15 cellular contexts compared by ENCODE assay signal in the genomic region with DNA sequence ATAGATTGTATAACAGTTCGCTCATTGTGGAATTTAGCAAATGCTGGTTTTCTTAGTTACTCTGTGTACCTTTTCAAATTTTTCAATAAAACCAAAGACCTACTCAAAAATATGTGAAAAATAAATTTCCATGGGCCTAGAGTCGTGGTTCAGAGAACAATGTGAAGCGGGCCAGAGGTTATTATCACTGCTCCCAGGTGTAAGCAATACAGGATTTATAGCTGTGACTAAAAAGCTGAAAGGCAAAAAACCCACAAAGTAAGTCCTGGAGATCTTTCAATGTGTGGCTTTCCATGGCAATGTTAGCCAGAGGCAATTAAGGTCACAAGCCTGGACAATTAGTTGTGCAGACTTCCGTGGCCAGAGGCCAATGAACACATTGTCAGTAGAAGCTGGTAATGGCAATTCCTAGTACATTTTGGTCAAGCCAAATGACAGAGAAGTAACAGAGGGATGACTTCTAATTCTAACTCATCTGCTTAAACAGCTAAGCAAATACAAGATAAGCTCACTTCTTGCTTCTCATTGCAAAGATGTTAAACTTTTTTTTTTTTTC.
DNase-seq lines count a peak whose midpoint lies in the region; ATAC-seq, FAIRE-seq and TF ChIP-seq lines count a peak whose summit lies in the region.
"Had no signal": no experiment of that assay in that cellular context is flagged by ENCODE, and none has a peak within 500 bp of the region (broad histone marks: within the 10 kb centered on the region; RNA-seq: fewer than 3 reads in every experiment).

No MANE protein-coding gene starts in this region.

- H3K4me2 ChIP-seq in hepatocyte (no peak overlapping the region), HepG2 (ENCODE audit: low read depth, low read length) (no peak overlapping the region)

- TF ChIP-seq EP300 in HepG2 (IDR thresholded peaks at IDR 0.05; ENCODE audit: low read depth in 2 of 2, low read length in 2 of 2) (no peak), HepG2 (CRISPR knock-in tag; IDR thresholded peaks at IDR 0.05; ENCODE audit: borderline replicate concordance) (no peak)

- H3K36me3 ChIP-seq in prostate gland: no peaks in the 10 kb centered on the region
- no peaks in the 10 kb centered on the region for H3K36me3 ChIP-seq in hepatocyte (replicated peaks; ENCODE audit: insufficient read depth, low read depth)
- no peaks in the 10 kb centered on the region for H3K36me3 ChIP-seq in HepG2 (replicated peaks in 1 of 2; ENCODE audit: control insufficient read depth in 1 of 2, insufficient read depth in 2 of 2, low read length in 2 of 2)

- H2AFZ ChIP-seq in hepatocyte: no peak overlapping the region
- no peak overlapping the region for H2AFZ ChIP-seq in HepG2 (ENCODE audit: low read length)
- H2AFZ ChIP-seq: parathyroid adenoma had no signal

- H3K27ac Mint-ChIP-seq in activated naive CD4-positive, alpha-beta T cell treated with anti-CD3 and anti-CD28 coated beads, Interleukin-2, amount 10 ng/mL, durations not matched to agents 7 days and 5 days: no peak overlapping the region
- H3K27ac Mint-ChIP-seq: CD8-positive, alpha-beta T cell; mesothelial cell of epicardium; stimulated activated memory B cell treated with anti-CD40 and anti-IgM and Interleukin-4, amounts not matched to agents 10 μg/mL and 1 μg/mL and 100 μg/mL, for 72 hours had no signal

- ATAC-seq in HepG2: no peak
- ATAC-seq: CD8-positive, alpha-beta T cell; stimulated activated memory B cell treated with anti-CD40 and anti-IgM and Interleukin-4, amounts not matched to agents 10 μg/mL and 1 μg/mL and 100 μg/mL, for 72 hours had no signal

- H3K9me2 ChIP-seq in hepatocyte (replicated peaks; ENCODE audit: insufficient read depth): no peaks in the 10 kb centered on the region

- peaks cover 5% of the 10 kb centered on the region for H3K9me3 Mint-ChIP-seq in activated naive CD4-positive, alpha-beta T cell treated with anti-CD3 and anti-CD28 coated beads, Interleukin-2, amount 10 ng/mL, durations not matched to agents 7 days and 5 days
- H3K9me3 Mint-ChIP-seq: CD8-positive, alpha-beta T cell; stimulated activated memory B cell treated with anti-CD40 and anti-IgM and Interleukin-4, amounts not matched to agents 10 μg/mL and 1 μg/mL and 100 μg/mL, for 72 hours had no signal

- intact Hi-C loops in prostate gland (cut with DNase I) (no loop called here), HepG2 (cut with micrococcal nuclease; ENCODE audit: unreplicated experiment) (no loop called here)

- no peak for FAIRE-seq in HepG2 (lab: Jason Lieb, UNC)

- CTCF ChIA-PET in HepG2 (lab: Yijun Ruan, JAX; ENCODE audit: low intra/inter-chr PET ratio, low total read pairs): no interaction called here
- CTCF ChIA-PET in activated naive CD4-positive, alpha-beta T cell treated with anti-CD3 and anti-CD28 coated beads, Interleukin-2, amount 10 ng/mL, durations not matched to agents 7 days and 5 days (lab: Charles Lee): interaction anchor here (0.6 kb wide), 1 partner anchor 530 kb away, joined by 5 read pairs; no protein-coding TSS in a partner anchor

- in situ Hi-C loops in GM13977 (cut with MboI; ENCODE audit: low pct_unique_long_range_greater_than_20kb, low sequenced_read_pairs, unreplicated experiment) (no loop called here), HepG2 (cut with HindIII; ENCODE audit: extremely low pct_ligation_motif_present, low pct_unique_long_range_greater_than_20kb) (no loop called here)

- 39% methylated on average over 4 of the region's 4 CpGs for WGBS in prostate gland
- 87% methylated on average over 4 of the region's 4 CpGs for WGBS in hepatocyte (ENCODE audit: low lambda C conversion rate, missing lambda C conversion rate)
- WGBS in HepG2 (ENCODE audit: low lambda C conversion rate): 5% methylated on average over 4 of the region's 4 CpGs

- H3K79me2 ChIP-seq in hepatocyte: no peaks in the 10 kb centered on the region
- no peaks in the 10 kb centered on the region for H3K79me2 ChIP-seq in HepG2 (ENCODE audit: insufficient read depth, low read length)
- H3K79me2 ChIP-seq: parathyroid adenoma had no signal

- no peaks in the 10 kb centered on the region for H3K4me1 ChIP-seq in prostate gland (replicated peaks)
- H3K4me1 ChIP-seq in hepatocyte (ENCODE audit: insufficient read depth): no peaks in the 10 kb centered on the region
- no peaks in the 10 kb centered on the region for H3K4me1 ChIP-seq in HepG2 (ENCODE audit: insufficient read depth, low read length)
- H3K4me1 ChIP-seq: parathyroid adenoma had no signal

- H3K27me3 Mint-ChIP-seq in activated naive CD4-positive, alpha-beta T cell treated with anti-CD3 and anti-CD28 coated beads, Interleukin-2, amount 10 ng/mL, durations not matched to agents 7 days and 5 days: no peaks in the 10 kb centered on the region
- H3K27me3 Mint-ChIP-seq: stimulated activated memory B cell treated with anti-CD40 and anti-IgM and Interleukin-4, amounts not matched to agents 10 μg/mL and 1 μg/mL and 100 μg/mL, for 72 hours had no signal

- H3K27ac ChIP-seq in epithelial cell of prostate (peak overlapping the region; percentile 97), prostate gland (no peak overlapping the region), hepatocyte (no peak overlapping the region), HepG2 (ENCODE audit: extremely low read length, insufficient read depth, low read length) (no peak overlapping the region)
- H3K27ac ChIP-seq: parathyroid adenoma had no signal

- H3K4me1 Mint-ChIP-seq in activated naive CD4-positive, alpha-beta T cell treated with anti-CD3 and anti-CD28 coated beads, Interleukin-2, amount 10 ng/mL, durations not matched to agents 7 days and 5 days: no peaks in the 10 kb centered on the region
- H3K4me1 Mint-ChIP-seq: mesothelial cell of epicardium; stimulated activated memory B cell treated with anti-CD40 and anti-IgM and Interleukin-4, amounts not matched to agents 10 μg/mL and 1 μg/mL and 100 μg/mL, for 72 hours had no signal

- DNase-seq in EH (ENCODE audit: low read depth) (peak; percentile 86), NCI-H69 (lab: John Stamatoyannopoulos, UW) (peak; percentile 50), epithelial cell of prostate (ENCODE audit: low read depth, low spot score) (peak; percentile 48), prostate gland (ENCODE audit: low spot score) (peak; percentile 14), hepatocyte (ENCODE audit: low spot score) (no peak), GM13977 (ENCODE audit: low spot score) (no peak), HepG2 (ENCODE audit: low spot score) (no peak)
- DNase-seq in activated naive CD4-positive, alpha-beta T cell treated with anti-CD3 and anti-CD28 coated beads, Interleukin-2, amount 10 ng/mL, durations not matched to agents 7 days and 5 days: no peak
- DNase-seq: activated CD8-positive, alpha-beta memory T cell treated with anti-CD3 and anti-CD28 coated beads, Interleukin-2, amount 50 U/mL, for 4 hours; CD8-positive, alpha-beta T cell; NCI-H1092 treated with DMSO at 0.1 percent for 48 hours; NCI-H510A had no signal

- H3K9me3 ChIP-seq in prostate gland (no peaks in the 10 kb centered on the region), hepatocyte (ENCODE audit: low read depth) (no peaks in the 10 kb centered on the region), HepG2 (ENCODE audit: low read length) (no peaks in the 10 kb centered on the region)

- H3K27me3 ChIP-seq in prostate gland (replicated peaks; ENCODE audit: insufficient read depth): no peaks in the 10 kb centered on the region
- H3K27me3 ChIP-seq in hepatocyte: no peaks in the 10 kb centered on the region
- no peaks in the 10 kb centered on the region for H3K27me3 ChIP-seq in HepG2 (ENCODE audit: control insufficient read depth in 1 of 2, insufficient read depth in 2 of 2, low read length in 2 of 2)

- TF ChIP-seq POLR2A in prostate gland (IDR thresholded peaks at IDR 0.05): no peak
- no peak for TF ChIP-seq POLR2A in HepG2 (IDR thresholded peaks at IDR 0.05; ENCODE audit: insufficient read depth in 1 of 2, low read depth in 2 of 2, low read length in 2 of 2)

- H3K4me3 ChIP-seq in prostate gland (no peak overlapping the region), hepatocyte (no peak overlapping the region), HepG2 (replicated peaks in 1 of 3; ENCODE audit: insufficient read depth in 1 of 3, low read depth in 2 of 3, low read length in 3 of 3) (no peak overlapping the region)

- TF ChIP-seq CTCF in prostate gland (IDR thresholded peaks at IDR 0.05) (no peak), hepatocyte (IDR thresholded peaks at IDR 0.05; ENCODE audit: poor library complexity) (no peak), GM13977 (IDR thresholded peaks at IDR 0.05; ENCODE audit: extremely low read depth, insufficient read depth, missing control alignments) (no peak), HepG2 (CRISPR knock-in tag; IDR thresholded peaks at IDR 0.05) (no peak)

- H3K36me3 Mint-ChIP-seq in activated naive CD4-positive, alpha-beta T cell treated with anti-CD3 and anti-CD28 coated beads, Interleukin-2, amount 10 ng/mL, durations not matched to agents 7 days and 5 days: no peaks in the 10 kb centered on the region
- H3K36me3 Mint-ChIP-seq: CD8-positive, alpha-beta T cell; mesothelial cell of epicardium; stimulated activated memory B cell treated with anti-CD40 and anti-IgM and Interleukin-4, amounts not matched to agents 10 μg/mL and 1 μg/mL and 100 μg/mL, for 72 hours had no signal

- TF ChIP-seq RAD21 in HepG2 (CRISPR knock-in tag; IDR thresholded peaks at IDR 0.05): no peak

- H4K20me1 ChIP-seq in hepatocyte (ENCODE audit: insufficient read depth, poor library complexity, severe bottlenecking) (no peaks in the 10 kb centered on the region), HepG2 (ENCODE audit: insufficient read depth, low read length) (no peaks in the 10 kb centered on the region)

- H3K9ac ChIP-seq in HepG2 (ENCODE audit: insufficient read depth, low read depth, low read length): no peak overlapping the region
- H3K9ac ChIP-seq: parathyroid adenoma had no signal

- POLR2A ChIA-PET in HepG2 (lab: Yijun Ruan, JAX): no interaction called here

- H3K4me3 Mint-ChIP-seq in activated naive CD4-positive, alpha-beta T cell treated with anti-CD3 and anti-CD28 coated beads, Interleukin-2, amount 10 ng/mL, durations not matched to agents 7 days and 5 days: no peak overlapping the region
- H3K4me3 Mint-ChIP-seq: CD8-positive, alpha-beta T cell; mesothelial cell of epicardium; stimulated activated memory B cell treated with anti-CD40 and anti-IgM and Interleukin-4, amounts not matched to agents 10 μg/mL and 1 μg/mL and 100 μg/mL, for 72 hours had no signal

- BruUV-seq in HepG2 (replicated peaks; lab: Mats Ljungman, UMichigan): no TSS peak

TF ChIP-seq in HepG2, 621 proteins besides CTCF, POLR2A, EP300 and RAD21 (continues in another document):
- TF ChIP-seq ZNF674 (CRISPR knock-in tag; IDR thresholded peaks at IDR 0.05; ENCODE audit: low read depth) (no peak), NCOA5 (CRISPR knock-in tag; IDR thresholded peaks at IDR 0.05) (no peak)
- TF ChIP-seq, protein P1, sequence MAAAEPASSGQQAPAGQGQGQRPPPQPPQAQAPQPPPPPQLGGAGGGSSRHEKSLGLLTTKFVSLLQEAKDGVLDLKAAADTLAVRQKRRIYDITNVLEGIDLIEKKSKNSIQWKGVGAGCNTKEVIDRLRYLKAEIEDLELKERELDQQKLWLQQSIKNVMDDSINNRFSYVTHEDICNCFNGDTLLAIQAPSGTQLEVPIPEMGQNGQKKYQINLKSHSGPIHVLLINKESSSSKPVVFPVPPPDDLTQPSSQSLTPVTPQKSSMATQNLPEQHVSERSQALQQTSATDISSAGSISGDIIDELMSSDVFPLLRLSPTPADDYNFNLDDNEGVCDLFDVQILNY (CRISPR knock-in tag; conservative IDR thresholded peaks at IDR 0.05): no peak

Comparison
In these comparisons a context has a peak if more than half of its experiments do, and no peak if none do; other contexts are left out.
1. DNase-seq: peak in EH (single experiment), NCI-H69 (single experiment), epithelial cell of prostate (single experiment) and prostate gland (single experiment); none in hepatocyte (single experiment), GM13977 (single experiment), HepG2 (single experiment) and activated naive CD4-positive, alpha-beta T cell treated with anti-CD3 and anti-CD28 coated beads, Interleukin-2, amount 10 ng/mL, durations not matched to agents 7 days and 5 days (single experiment).